ENCODE assay signal across 28 cellular contexts in genomic region chr16:1216296-1216619, GRCh38. TPM values are rescaled to one million over a fixed set of nuclear protein-coding genes. Genes with fewer than 3 reads are reported as not detected.
"Had no signal": no experiment of that assay in that cellular context is flagged by ENCODE, and none has a peak within 500 bp of the region (broad histone marks: within the 10 kb centered on the region; RNA-seq: fewer than 3 reads in every experiment).

No MANE protein-coding gene starts in this region.

- ATAC-seq: activated T-helper 17 cell treated with anti-CD3 and anti-CD28 coated beads, Interleukin-2, amount 50 U/mL, for 72 hours; esophagus mucosa; natural killer cell treated with Interleukin-12 subunit alpha and Interleukin-12 subunit beta and Interleukin-15 and Interleukin-18, amount 100 ng/mL, for 72 hours had no signal

- H3K4me3 ChIP-seq: adrenal gland, ascending aorta, left ventricle myocardium inferior, ovary, prostate gland, thoracic aorta, upper lobe of left lung had no signal

- H3K36me3 ChIP-seq: left ventricle myocardium inferior, neutrophil, ovary, prostate gland, thoracic aorta, upper lobe of left lung had no signal

- H3K9me3 ChIP-seq: adrenal gland, ascending aorta, left ventricle myocardium inferior, neutrophil, ovary, prostate gland, thoracic aorta, upper lobe of left lung had no signal

- H3K27me3 Mint-ChIP-seq: activated naive CD8-positive, alpha-beta T cell; activated T-cell treated with anti-CD3 and anti-CD28 coated beads, Interleukin-2, amount 50 U/mL, for 24 hours; activated T-helper 17 cell treated with anti-CD3 and anti-CD28 coated beads, Interleukin-2, amount 50 U/mL, for 72 hours; central memory CD8-positive, alpha-beta T cell; natural killer cell treated with Interleukin-12 subunit alpha and Interleukin-12 subunit beta and Interleukin-15 and Interleukin-18, amount 100 ng/mL, for 72 hours had no signal

- H3K27ac Mint-ChIP-seq: activated naive CD8-positive, alpha-beta T cell; activated T-cell treated with anti-CD3 and anti-CD28 coated beads, Interleukin-2, amount 50 U/mL, for 24 hours; activated T-helper 17 cell treated with anti-CD3 and anti-CD28 coated beads, Interleukin-2, amount 50 U/mL, for 72 hours; mesothelial cell of epicardium; natural killer cell treated with Interleukin-12 subunit alpha and Interleukin-12 subunit beta and Interleukin-15 and Interleukin-18, amount 100 ng/mL, for 72 hours; T-helper 2 cell treated with Interferon-gamma antibody and Interleukin-4, amounts not matched to agents 5 μg/mL and 100 μg/mL, for 36 hours had no signal

- H3K9me3 Mint-ChIP-seq: activated T-cell treated with anti-CD3 and anti-CD28 coated beads, Interleukin-2, amount 50 U/mL, for 24 hours; activated T-helper 17 cell treated with anti-CD3 and anti-CD28 coated beads, Interleukin-2, amount 50 U/mL, for 72 hours; central memory CD8-positive, alpha-beta T cell; mesothelial cell of epicardium; natural killer cell treated with Interleukin-12 subunit alpha and Interleukin-12 subunit beta and Interleukin-15 and Interleukin-18, amount 100 ng/mL, for 72 hours; T-helper 2 cell treated with Interferon-gamma antibody and Interleukin-4, amounts not matched to agents 5 μg/mL and 100 μg/mL, for 36 hours had no signal

- H3K36me3 Mint-ChIP-seq: activated naive CD8-positive, alpha-beta T cell; mesothelial cell of epicardium; natural killer cell treated with Interleukin-12 subunit alpha and Interleukin-12 subunit beta and Interleukin-15 and Interleukin-18, amount 100 ng/mL, for 72 hours had no signal

- H3K27me3 ChIP-seq: adrenal gland, ascending aorta, brain microvascular endothelial cell, neutrophil, ovary, upper lobe of left lung had no signal

- DNase-seq: activated CD4-positive, alpha-beta T cell treated with anti-CD3 and anti-CD28 coated beads for 1 hour; activated CD4-positive, alpha-beta T cell treated with anti-CD3 and anti-CD28 coated beads, Interleukin-2, amount 50 U/mL, for 1 hour; activated naive CD4-positive, alpha-beta T cell; activated T-cell treated with anti-CD3 and anti-CD28 coated beads, Interleukin-2, amount 50 U/mL, for 24 hours; adrenal gland; brain microvascular endothelial cell; effector memory CD4-positive, alpha-beta T cell; foreskin melanocyte; kidney; left ventricle myocardium inferior; ovary; stimulated activated CD4-positive, alpha-beta T cell treated with anti-CD3 and anti-CD28 coated beads, Interleukin-2, amount 100 ng/mL, for 48 hours; stimulated activated CD8-positive, alpha-beta memory T cell treated with anti-CD3 and anti-CD28 coated beads, Interleukin-4, amount 100 ng/mL, for 48 hours; stimulated activated naive CD4-positive, alpha-beta T cell had no signal

- H3K27ac ChIP-seq: adrenal gland, ascending aorta, brain microvascular endothelial cell, left ventricle myocardium inferior, neutrophil, ovary, prostate gland, thoracic aorta, upper lobe of left lung had no signal

- H3K4me3 Mint-ChIP-seq: activated naive CD8-positive, alpha-beta T cell; activated T-cell treated with anti-CD3 and anti-CD28 coated beads, Interleukin-2, amount 50 U/mL, for 24 hours; activated T-helper 17 cell treated with anti-CD3 and anti-CD28 coated beads, Interleukin-2, amount 50 U/mL, for 72 hours; central memory CD8-positive, alpha-beta T cell; mesothelial cell of epicardium; natural killer cell treated with Interleukin-12 subunit alpha and Interleukin-12 subunit beta and Interleukin-15 and Interleukin-18, amount 100 ng/mL, for 72 hours; T-helper 2 cell treated with Interferon-gamma antibody and Interleukin-4, amounts not matched to agents 5 μg/mL and 100 μg/mL, for 36 hours had no signal

- H3K4me1 ChIP-seq: adrenal gland, ascending aorta, left ventricle myocardium inferior, prostate gland, upper lobe of left lung had no signal

- H3K4me1 Mint-ChIP-seq: activated T-helper 17 cell treated with anti-CD3 and anti-CD28 coated beads, Interleukin-2, amount 50 U/mL, for 72 hours; central memory CD8-positive, alpha-beta T cell; mesothelial cell of epicardium had no signal

RNA-seq across cellular contexts. Expression of gene TPSG1, which starts 8.8 kb away (rescaled TPM):
- total RNA-seq: activated T-helper 17 cell treated with anti-CD3 and anti-CD28 coated beads, Interleukin-2, amount 50 U/mL, for 72 hours; ascending aorta; dermis microvascular lymphatic vessel endothelial cell; left ventricle myocardium inferior; lung microvascular endothelial cell; mesothelial cell of epicardium; prostate gland had no signal

RNA-seq across cellular contexts. Expression of gene TPSB2, which starts 13.7 kb away (rescaled TPM):
- total RNA-seq: activated T-helper 17 cell treated with anti-CD3 and anti-CD28 coated beads, Interleukin-2, amount 50 U/mL, for 72 hours; ascending aorta; dermis microvascular lymphatic vessel endothelial cell; lung microvascular endothelial cell; mesothelial cell of epicardium had no signal

RNA-seq across cellular contexts. Expression of gene TPSAB1, which starts 24.2 kb away (rescaled TPM):
- total RNA-seq: dermis microvascular lymphatic vessel endothelial cell, lung microvascular endothelial cell, mesothelial cell of epicardium had no signal

RNA-seq across cellular contexts. Expression of gene TPSD1, which starts 39.6 kb away (rescaled TPM):
- total RNA-seq: activated T-helper 17 cell treated with anti-CD3 and anti-CD28 coated beads, Interleukin-2, amount 50 U/mL, for 72 hours; adrenal gland; dermis microvascular lymphatic vessel endothelial cell; esophagus mucosa; left ventricle myocardium inferior; lung microvascular endothelial cell; mesothelial cell of epicardium; natural killer cell treated with Interleukin-12 subunit alpha and Interleukin-12 subunit beta and Interleukin-15 and Interleukin-18, amount 100 ng/mL, for 72 hours had no signal
